Comparison of ENCODE assay signal across 19 cellular contexts in the genomic region with DNA sequence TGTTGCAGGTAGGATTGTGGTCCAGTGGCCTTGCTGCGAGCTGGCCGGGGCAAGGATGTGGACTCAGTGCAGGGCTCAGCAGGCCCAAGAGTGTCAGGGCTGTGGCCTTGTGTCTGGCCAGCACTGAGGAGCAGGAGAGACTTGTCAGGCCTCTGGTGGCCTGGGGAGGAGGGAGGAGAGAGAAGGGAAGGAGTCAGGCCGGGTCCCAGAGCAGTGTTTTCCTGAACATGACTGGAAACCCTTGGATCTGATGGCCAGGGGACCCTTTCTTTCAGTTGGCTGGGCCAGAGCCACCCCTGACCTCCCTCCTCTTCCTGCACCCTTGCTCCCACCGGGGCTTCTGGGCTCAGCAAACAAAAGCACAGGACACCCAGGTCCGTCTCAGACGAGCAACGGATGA.
"Had no signal": no experiment of that assay in that cellular context is flagged by ENCODE, and none has a peak within 500 bp of the region (broad histone marks: within the 10 kb centered on the region; RNA-seq: fewer than 3 reads in every experiment).

No MANE protein-coding gene starts in this region.

- H3K4me3 Mint-ChIP-seq: activated CD4-positive, alpha-beta memory T cell treated with anti-CD3 and anti-CD28 coated beads for 36 hours; nephron had no signal

- H3K36me3 ChIP-seq: colonic mucosa had no signal

- H3K36me3 Mint-ChIP-seq: activated CD4-positive, alpha-beta memory T cell treated with anti-CD3 and anti-CD28 coated beads for 36 hours had no signal

- H3K4me2 ChIP-seq: hepatocyte had no signal

- H3K27ac ChIP-seq: colonic mucosa, foreskin keratinocyte, hepatocyte, prostate gland, SJSA1, skin epidermis, thoracic aorta, VCaP had no signal

- H3K27me3 ChIP-seq: colonic mucosa, foreskin keratinocyte, hepatocyte, SJSA1 had no signal

- H3K4me1 ChIP-seq: colonic mucosa, foreskin keratinocyte had no signal

- DNase-seq: activated CD4-positive, alpha-beta memory T cell treated with anti-CD3 and anti-CD28 coated beads for 36 hours; activated CD4-positive, CD25-positive, alpha-beta regulatory T cell treated with anti-CD3 and anti-CD28 coated beads, Interleukin-2, amount 50 U/mL, for 72 hours; activated naive CD4-positive, alpha-beta T cell treated with anti-CD3 and anti-CD28 coated beads, Interleukin-2, amount 50 U/mL, for 16 hours; activated T-cell treated with anti-CD3 and anti-CD28 coated beads, Interleukin-2, amount 50 U/mL, for 1 hour; amygdala; central memory CD4-positive, alpha-beta T cell; colonic mucosa; foreskin keratinocyte; left colon; right cardiac atrium; stimulated activated CD4-positive, alpha-beta T cell treated with anti-CD3 and anti-CD28 coated beads, Interleukin-4, amount 100 ng/mL, for 1 hour had no signal

- H3K9me3 Mint-ChIP-seq: activated CD4-positive, alpha-beta memory T cell treated with anti-CD3 and anti-CD28 coated beads for 36 hours; nephron had no signal

- H3K9me3 ChIP-seq: colonic mucosa, prostate gland, thoracic aorta had no signal

- H2AFZ ChIP-seq: hepatocyte had no signal

- ATAC-seq: foreskin keratinocyte, left colon, right cardiac atrium had no signal

- H3K27me3 Mint-ChIP-seq: activated CD4-positive, alpha-beta memory T cell treated with anti-CD3 and anti-CD28 coated beads for 36 hours had no signal

- H3K4me3 ChIP-seq: colonic mucosa, hepatocyte, lung, prostate gland, SJSA1, skin epidermis, thoracic aorta had no signal

- H3K27ac Mint-ChIP-seq: activated CD4-positive, alpha-beta memory T cell treated with anti-CD3 and anti-CD28 coated beads for 36 hours; nephron had no signal
